ENCODE assay signal across 16 cellular contexts in genomic region chr9:125912667-125913066, GRCh38.
DNase-seq lines count a peak whose midpoint lies in the region; ATAC-seq, FAIRE-seq and TF ChIP-seq lines count a peak whose summit lies in the region.
"Had no signal": no experiment of that assay in that cellular context is flagged by ENCODE, and none has a peak within 500 bp of the region (broad histone marks: within the 10 kb centered on the region; RNA-seq: fewer than 3 reads in every experiment).

No MANE protein-coding gene starts in this region.

- peak; percentile 37 for FAIRE-seq in GM19239 (lab: Jason Lieb, UNC)
- FAIRE-seq in pancreas (lab: Jason Lieb, UNC): peak; percentile 9
- FAIRE-seq: GM12891, H1 had no signal

- H3F3A ChIP-seq in PC-3 (ENCODE audit: low read length, unreplicated experiment): no peaks in the 10 kb centered on the region

- no peak overlapping the region for H3K4me3 ChIP-seq in PC-3 (ENCODE audit: low read length)
- no peak overlapping the region for H3K4me3 ChIP-seq in pancreas
- no peak overlapping the region for H3K4me3 ChIP-seq in coronary artery
- H3K4me3 ChIP-seq: BLaER1, HAP-1 had no signal

- no peak overlapping the region for H3K4me2 ChIP-seq in PC-3 (ENCODE audit: low read length)
- H3K4me2 ChIP-seq: BLaER1 had no signal

- no peaks in the 10 kb centered on the region for H3K9me3 ChIP-seq in PC-3 (ENCODE audit: low read length)
- H3K9me3 ChIP-seq in pancreas: no peaks in the 10 kb centered on the region
- H3K9me3 ChIP-seq: BLaER1, HAP-1 had no signal

- H3K27me3 ChIP-seq in PC-3 (ENCODE audit: low read length) (no peaks in the 10 kb centered on the region), pancreas (no peaks in the 10 kb centered on the region)
- H3K27me3 ChIP-seq: BLaER1 had no signal

- peak; percentile 90 for ATAC-seq in PC-3
- no peak for ATAC-seq in pancreas

- no peak overlapping the region for H3K9ac ChIP-seq in PC-3 (ENCODE audit: low read length)
- H3K9ac ChIP-seq: BLaER1 had no signal

- H3K27ac ChIP-seq in PC-3 (ENCODE audit: low read length) (no peak overlapping the region), pancreas (no peak overlapping the region), coronary artery (no peak overlapping the region)
- H3K27ac ChIP-seq: 22Rv1, BLaER1 had no signal

- peak; percentile 35 for DNase-seq in NCI-H1105 treated with DMSO at 0.1 percent for 48 hours (lab: John Stamatoyannopoulos, UW)
- DNase-seq in NCI-H1105 (lab: John Stamatoyannopoulos, UW): no peak
- DNase-seq in GM19239 (ENCODE audit: insufficient read length, low spot score): no peak
- peak; percentile 54 for DNase-seq in PC-3
- no peak for DNase-seq in pancreas
- no peak for DNase-seq in coronary artery (ENCODE audit: low spot score)
- no peak for DNase-seq in A172 (ENCODE audit: low spot score)
- DNase-seq: CD8-positive, alpha-beta memory T cell; DMS 273 treated with DMSO at 0.1 percent for 48 hours; DND-41; EL had no signal

- H3K4me1 ChIP-seq in PC-3 (ENCODE audit: insufficient read depth, low read length) (peaks cover 10% of the 10 kb centered on the region; the same call in 1 of the 2 replicates), pancreas (no peaks in the 10 kb centered on the region)
- H3K4me1 ChIP-seq: BLaER1 had no signal

- TF ChIP-seq CTCF in PC-3 (conservative IDR thresholded peaks at IDR 0.05; ENCODE audit: low read depth, low read length): no peak
- TF ChIP-seq CTCF in pancreas (IDR thresholded peaks at IDR 0.05): no peak
- no peak for TF ChIP-seq CTCF in coronary artery (IDR thresholded peaks at IDR 0.05)

- BruUV-seq in PC-3 (replicated peaks; lab: Mats Ljungman, UMichigan): no TSS peak

- intact Hi-C loops in PC-3 (cut with micrococcal nuclease) (no loop called here), pancreas (cut with DNase I) (no loop called here)

- H4K20me1 ChIP-seq in PC-3 (ENCODE audit: low read length): no peaks in the 10 kb centered on the region

- no peak overlapping the region for H2AFZ ChIP-seq in PC-3 (ENCODE audit: low read length)

- no peaks in the 10 kb centered on the region for H3K79me2 ChIP-seq in PC-3 (ENCODE audit: low read length)

- no peaks in the 10 kb centered on the region for H3K36me3 ChIP-seq in PC-3 (ENCODE audit: low read depth, low read length)
- H3K36me3 ChIP-seq in pancreas: no peaks in the 10 kb centered on the region
- H3K36me3 ChIP-seq: BLaER1, HAP-1 had no signal

- H3K9me2 ChIP-seq in PC-3 (replicated peaks; ENCODE audit: low read length): no peaks in the 10 kb centered on the region

- POLR2A ChIA-PET in PC-3 (lab: Charles Lee; ENCODE audit: unreplicated experiment): no interaction called here

- CTCF ChIA-PET in PC-3 (lab: Charles Lee): no interaction called here

Comparison
In these comparisons a context has a peak if more than half of its experiments do, and no peak if none do; other contexts are left out.
1. DNase-seq: peak in NCI-H1105 treated with DMSO at 0.1 percent for 48 hours (single experiment) and PC-3 (single experiment); none in NCI-H1105 (single experiment), GM19239 (single experiment), pancreas (0 of 6), coronary artery (single experiment) and A172 (single experiment).